25 cellular contexts compared by ENCODE assay signal in the genomic region with DNA sequence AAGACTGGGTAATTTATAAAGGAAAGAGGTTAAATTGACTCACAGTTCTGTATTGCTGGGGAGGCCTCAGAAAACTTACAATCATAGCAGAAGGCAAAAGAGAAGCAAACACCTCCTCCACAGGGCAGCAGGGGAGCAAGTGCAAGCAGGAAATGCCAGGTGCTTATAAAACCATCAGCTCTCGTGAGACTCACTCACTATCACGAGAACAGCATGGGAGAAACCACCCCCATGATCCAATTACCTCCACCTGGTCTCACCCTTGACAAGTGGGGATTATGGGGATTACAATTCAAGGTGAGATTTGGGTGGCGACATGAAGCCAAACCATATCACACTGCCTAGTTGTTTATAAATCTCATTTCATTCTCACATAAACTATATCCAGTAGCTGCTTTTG. TPM values are rescaled to one million over a fixed set of nuclear protein-coding genes. Genes with fewer than 3 reads are reported as not detected.
A peak's percentile ranks its signal among the peaks of the same experiment; 100 is the strongest.
DNase-seq lines count a peak whose midpoint lies in the region; ATAC-seq, FAIRE-seq and TF ChIP-seq lines count a peak whose summit lies in the region.
"Had no signal": no experiment of that assay in that cellular context is flagged by ENCODE, and none has a peak within 500 bp of the region (broad histone marks: within the 10 kb centered on the region; RNA-seq: fewer than 3 reads in every experiment).

No MANE protein-coding gene starts in this region.

- H3K9me3 ChIP-seq in Karpas-422 (ENCODE audit: low read length): no peaks in the 10 kb centered on the region
- H3K9me3 ChIP-seq: SK-N-SH had no signal

- H2AFZ ChIP-seq in Karpas-422 (ENCODE audit: low read length): no peak overlapping the region
- H2AFZ ChIP-seq: GM23248 had no signal

- no peaks in the 10 kb centered on the region for H3K4me1 Mint-ChIP-seq in effector memory CD8-positive, alpha-beta T cell (ENCODE audit: low read depth in 2 of 2)
- H3K4me1 Mint-ChIP-seq: brain had no signal

- H3K36me3 Mint-ChIP-seq in effector memory CD8-positive, alpha-beta T cell (ENCODE audit: insufficient read depth): no peaks in the 10 kb centered on the region
- H3K36me3 Mint-ChIP-seq: brain had no signal

- DNase-seq in NCI-H510A treated with DMSO at 0.1 percent for 48 hours (lab: John Stamatoyannopoulos, UW) (peak; percentile 7), NCI-H510A (lab: John Stamatoyannopoulos, UW) (no peak), ACHN (peak; percentile 21), Karpas-422 (peak; percentile 49), bronchial epithelial cell (ENCODE audit: low read depth) (peak; percentile 7), retina (no peak)
- no peak for DNase-seq in effector memory CD8-positive, alpha-beta T cell
- DNase-seq: C1 segment of cervical spinal cord; GF-D8; GM23248; Kasumi-1; naive thymus-derived CD4-positive, alpha-beta T cell; NCI-H1105 treated with DMSO at 0.1 percent for 48 hours; SK-N-SH; stimulated activated CD4-positive, alpha-beta T cell treated with anti-CD3 and anti-CD28 coated beads, Interleukin-15, amount 100 ng/mL, for 24 hours; substantia nigra had no signal

- H3K4me2 ChIP-seq in Karpas-422 (ENCODE audit: low read depth, low read length, poor library complexity, severe bottlenecking): no peak overlapping the region
- H3K4me2 ChIP-seq: SK-N-SH had no signal

- no peaks in the 10 kb centered on the region for H3K9me2 ChIP-seq in Karpas-422 (replicated peaks; ENCODE audit: insufficient read depth, low read length)
- H3K9me2 ChIP-seq: SK-N-SH had no signal

- H3K4me3 Mint-ChIP-seq in effector memory CD8-positive, alpha-beta T cell: no peak overlapping the region
- H3K4me3 Mint-ChIP-seq: brain; naive thymus-derived CD4-positive, alpha-beta T cell had no signal

- no peak overlapping the region for H3K27ac ChIP-seq in Karpas-422 (ENCODE audit: low read length)
- H3K27ac ChIP-seq: GM23248 had no signal

- no peak for FAIRE-seq in bronchial epithelial cell (lab: Jason Lieb, UNC)
- FAIRE-seq: colon, urothelium cell line had no signal

- H3K9me3 Mint-ChIP-seq in effector memory CD8-positive, alpha-beta T cell: no peaks in the 10 kb centered on the region

- in situ Hi-C loops in ACHN (cut with HindIII; ENCODE audit: low pct_ligation_motif_present, low pct_unique_long_range_greater_than_20kb, low sequenced_read_pairs): no loop called here

- H3K27me3 ChIP-seq in Karpas-422 (ENCODE audit: low read length): no peaks in the 10 kb centered on the region
- H3K27me3 ChIP-seq in bronchial epithelial cell (ENCODE audit: control insufficient read depth, insufficient read depth, low read length): peaks cover 1% of the 10 kb centered on the region

- peaks cover 11 to 54% of the 10 kb centered on the region in 2 donors for H3K27me3 Mint-ChIP-seq in effector memory CD8-positive, alpha-beta T cell

- no peaks in the 10 kb centered on the region for H3K79me2 ChIP-seq in Karpas-422 (ENCODE audit: low read length)

- H3K4me1 ChIP-seq in Karpas-422 (ENCODE audit: low read length): no peaks in the 10 kb centered on the region

- no peaks in the 10 kb centered on the region for H3K36me3 ChIP-seq in Karpas-422 (ENCODE audit: insufficient read depth, low read length)
- H3K36me3 ChIP-seq in bronchial epithelial cell (ENCODE audit: control insufficient read depth, insufficient read depth, low read length): no peaks in the 10 kb centered on the region

- no peak overlapping the region for H3K27ac Mint-ChIP-seq in effector memory CD8-positive, alpha-beta T cell
- H3K27ac Mint-ChIP-seq: brain had no signal

- H3K9ac ChIP-seq in Karpas-422 (ENCODE audit: low read length): no peak overlapping the region
- H3K9ac ChIP-seq: GM23248, SK-N-SH had no signal

- H3K4me3 ChIP-seq in Karpas-422 (ENCODE audit: low read length): no peak overlapping the region
- H3K4me3 ChIP-seq in bronchial epithelial cell (ENCODE audit: low read depth, low read length): no peak overlapping the region
- H3K4me3 ChIP-seq: GM23248 had no signal

- TF ChIP-seq CTCF in bronchial epithelial cell (IDR thresholded peaks at IDR 0.05; ENCODE audit: insufficient read depth, low read length, severe bottlenecking): no peak

- H4K20me1 ChIP-seq in Karpas-422 (ENCODE audit: insufficient read depth, low read depth, low read length): no peaks in the 10 kb centered on the region

- no peak for ATAC-seq in GM18498 (IDR thresholded peaks at IDR 0.05; ENCODE audit: unreplicated experiment)
- no peak for ATAC-seq in effector memory CD8-positive, alpha-beta T cell (replicated peaks)
- ATAC-seq: naive thymus-derived CD4-positive, alpha-beta T cell; sciatic nerve had no signal

RNA-seq across cellular contexts. Expression of a gene that starts 28.0 kb away (rescaled TPM):
- not detected in 2 replicates for total RNA-seq in Karpas-422 (2014; rRNA removed; shearing (Covaris generic); ENCODE audit: low replicate concordance)
- not detected in 2 replicates for total RNA-seq in bronchial epithelial cell
- total RNA-seq: glomerular endothelial cell; GM23248; mesenteric fat pad; naive thymus-derived CD4-positive, alpha-beta T cell; osteoblast; sciatic nerve; T-helper 2 cell treated with Interferon-gamma antibody and Interleukin-4, amounts not matched to agents 100 ng/mL and 5 ng/mL, for 36 hours had no signal

Comparison
In these comparisons a context has a peak if more than half of its experiments do, and no peak if none do; other contexts are left out.
1. DNase-seq: peak in NCI-H510A treated with DMSO at 0.1 percent for 48 hours (single experiment), ACHN (single experiment), Karpas-422 (single experiment) and bronchial epithelial cell (single experiment); none in NCI-H510A (single experiment), effector memory CD8-positive, alpha-beta T cell (0 of 3) and retina (single experiment).